In the genomic region with DNA sequence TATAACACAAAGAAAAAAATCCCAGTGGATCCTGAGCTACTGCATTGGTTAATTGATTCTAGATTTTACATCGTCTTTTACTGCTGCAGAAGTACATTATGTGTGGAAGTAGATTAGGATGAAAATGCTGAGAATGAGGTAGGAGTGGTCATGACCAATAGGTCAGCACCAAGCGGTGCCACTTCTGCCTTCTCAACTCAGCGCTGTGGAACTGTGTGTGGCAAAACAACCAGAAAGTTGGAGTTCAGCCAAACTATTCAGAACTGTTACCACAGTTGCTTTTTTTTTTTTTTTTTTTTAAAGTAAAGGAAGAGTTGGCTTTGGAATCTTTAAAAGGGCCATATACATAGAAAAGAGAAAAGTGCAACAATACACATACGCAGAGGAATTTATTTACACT, we compare ENCODE assay signal across 11 cellular contexts. TPM values are rescaled to one million over a fixed set of nuclear protein-coding genes. Genes with fewer than 3 reads are reported as not detected.
DNase-seq lines count a peak whose midpoint lies in the region; ATAC-seq and TF ChIP-seq lines count a peak whose summit lies in the region.
"Had no signal": no experiment of that assay in that cellular context is flagged by ENCODE, and none has a peak within 500 bp of the region (broad histone marks: within the 10 kb centered on the region; RNA-seq: fewer than 3 reads in every experiment).

No MANE protein-coding gene starts in this region.

- no peaks in the 10 kb centered on the region for H3K27me3 Mint-ChIP-seq in neural progenitor cell (ENCODE audit: insufficient read depth, low read depth)
- H3K27me3 Mint-ChIP-seq: activated CD4-positive, alpha-beta memory T cell treated with anti-CD3 and anti-CD28 coated beads for 36 hours had no signal

- H3K9me3 ChIP-seq in fibroblast of lung (ENCODE audit: control insufficient read depth, insufficient read depth, low read depth, low read length) (no peaks in the 10 kb centered on the region), neural progenitor cell (ENCODE audit: low read depth) (no peaks in the 10 kb centered on the region)

- H3K4me1 Mint-ChIP-seq in neural progenitor cell = peaks cover 35% of the 10 kb centered on the region

- peaks cover under 1% of the 10 kb centered on the region for H3F3A ChIP-seq in neural progenitor cell (ENCODE audit: low read depth)

- TF ChIP-seq CTCF in fibroblast of lung (conservative IDR thresholded peaks at IDR 0.05 in 1 of 2, IDR thresholded peaks at IDR 0.05 in 1 of 2; ENCODE audit: low read depth in 1 of 2, low read length in 2 of 2) (no peak), neural progenitor cell (IDR thresholded peaks at IDR 0.05) (no peak)

- no peak overlapping the region for H3K27ac ChIP-seq in fibroblast of lung (ENCODE audit: insufficient read depth, low read length)
- H3K27ac ChIP-seq in neural progenitor cell = no peak overlapping the region
- H3K27ac ChIP-seq: 22Rv1, spleen had no signal

- H3K9ac ChIP-seq in fibroblast of lung (ENCODE audit: insufficient read depth, low read length) = no peak overlapping the region
- H3K9ac ChIP-seq in neural progenitor cell = no peak overlapping the region

- no peaks in the 10 kb centered on the region for H3K36me3 Mint-ChIP-seq in neural progenitor cell

- H3K36me3 ChIP-seq in fibroblast of lung (ENCODE audit: control insufficient read depth, insufficient read depth, low read length) = no peaks in the 10 kb centered on the region
- no peaks in the 10 kb centered on the region for H3K36me3 ChIP-seq in neural progenitor cell
- H3K36me3 ChIP-seq: spleen had no signal

- H3K79me2 ChIP-seq in fibroblast of lung (ENCODE audit: control insufficient read depth, insufficient read depth, low read length) = no peaks in the 10 kb centered on the region
- H3K79me2 ChIP-seq in neural progenitor cell (ENCODE audit: low read depth) = no peaks in the 10 kb centered on the region

- H3K4me3 ChIP-seq in fibroblast of lung (replicated peaks in 1 of 4; ENCODE audit: control extremely low read depth in 1 of 4, insufficient read depth in 1 of 4, low read depth in 3 of 4, low read length in 4 of 4) = no peak overlapping the region
- H3K4me3 ChIP-seq in neural progenitor cell = no peak overlapping the region
- H3K4me3 ChIP-seq: spleen had no signal

- H3K4me1 ChIP-seq in fibroblast of lung (ENCODE audit: control insufficient read depth, extremely low read depth, insufficient read depth, low read length) = no peaks in the 10 kb centered on the region
- peaks cover 12% of the 10 kb centered on the region for H3K4me1 ChIP-seq in neural progenitor cell

- peaks cover 7% of the 10 kb centered on the region for H3K9me3 Mint-ChIP-seq in neural progenitor cell

- DNase-seq in DMS 273 (lab: John Stamatoyannopoulos, UW; ENCODE audit: unreplicated experiment) = peak; percentile 19
- no peak for DNase-seq in DMS 273 treated with DMSO at 0.1 percent for 48 hours (lab: John Stamatoyannopoulos, UW)
- peak; percentile 67 for DNase-seq in NCI-H748 treated with DMSO at 0.1 percent for 48 hours (lab: John Stamatoyannopoulos, UW)
- peak; percentile 62 to 70 for DNase-seq in fibroblast of lung (ENCODE audit: low read depth in 2 of 2)
- peak; percentile 22 for DNase-seq in pulmonary artery endothelial cell (ENCODE audit: low read depth, low spot score)
- DNase-seq in neural progenitor cell (ENCODE audit: low spot score) = no peak
- DNase-seq in germinal center (ENCODE audit: low spot score) = no peak
- DNase-seq: activated CD4-positive, alpha-beta memory T cell treated with anti-CD3 and anti-CD28 coated beads for 36 hours had no signal

- H2AFZ ChIP-seq in fibroblast of lung (ENCODE audit: low read length) (no peak overlapping the region), neural progenitor cell (replicated peaks) (no peak overlapping the region)

- H3K4me2 ChIP-seq in fibroblast of lung (ENCODE audit: extremely low read depth, insufficient read depth, low read length) (no peak overlapping the region), neural progenitor cell (no peak overlapping the region)

- no peak overlapping the region for H3K4me3 Mint-ChIP-seq in neural progenitor cell
- H3K4me3 Mint-ChIP-seq: activated CD4-positive, alpha-beta memory T cell treated with anti-CD3 and anti-CD28 coated beads for 36 hours had no signal

- no peaks in the 10 kb centered on the region for H4K20me1 ChIP-seq in fibroblast of lung (ENCODE audit: control insufficient read depth, extremely low read depth, insufficient read depth, low read length)
- no peaks in the 10 kb centered on the region for H4K20me1 ChIP-seq in neural progenitor cell (ENCODE audit: low read depth)

- no peaks in the 10 kb centered on the region for H3K27me3 ChIP-seq in fibroblast of lung (ENCODE audit: control insufficient read depth, insufficient read depth, low read length)
- H3K27me3 ChIP-seq in neural progenitor cell = no peaks in the 10 kb centered on the region
- H3K27me3 ChIP-seq: spleen had no signal

- ATAC-seq in GM21447 (IDR thresholded peaks at IDR 0.05; ENCODE audit: unreplicated experiment) = no peak

- no peak overlapping the region for H3K27ac Mint-ChIP-seq in neural progenitor cell
- H3K27ac Mint-ChIP-seq: activated CD4-positive, alpha-beta memory T cell treated with anti-CD3 and anti-CD28 coated beads for 36 hours had no signal

RNA-seq across cellular contexts. Expression of gene POU5F2, which starts 24.2 kb away (rescaled TPM):
- total RNA-seq in fibroblast of lung (0.51 and 0.66 TPM in 2 replicates), pulmonary artery endothelial cell (0.26 and 0.46 TPM in 2 replicates), neural progenitor cell (ENCODE audit: low replicate concordance) (0.93 and 1.0 TPM in 2 replicates)
- 0.01 TPM in 2 replicates for polyA plus RNA-seq in fibroblast of lung
- not detected in 2 replicates for polyA plus RNA-seq in fibroblast of lung (2012)
- not detected in 2 replicates for polyA minus RNA-seq in fibroblast of lung (ENCODE audit: low replicate concordance)

Comparison
In these comparisons a context has a peak if more than half of its experiments do, and no peak if none do; other contexts are left out.
1. DNase-seq: peak in DMS 273 (single experiment), NCI-H748 treated with DMSO at 0.1 percent for 48 hours (single experiment), fibroblast of lung (2 of 2) and pulmonary artery endothelial cell (single experiment); none in DMS 273 treated with DMSO at 0.1 percent for 48 hours (single experiment), neural progenitor cell (single experiment) and germinal center (single experiment).